8 cellular contexts compared by ENCODE assay signal in the genomic region with DNA sequence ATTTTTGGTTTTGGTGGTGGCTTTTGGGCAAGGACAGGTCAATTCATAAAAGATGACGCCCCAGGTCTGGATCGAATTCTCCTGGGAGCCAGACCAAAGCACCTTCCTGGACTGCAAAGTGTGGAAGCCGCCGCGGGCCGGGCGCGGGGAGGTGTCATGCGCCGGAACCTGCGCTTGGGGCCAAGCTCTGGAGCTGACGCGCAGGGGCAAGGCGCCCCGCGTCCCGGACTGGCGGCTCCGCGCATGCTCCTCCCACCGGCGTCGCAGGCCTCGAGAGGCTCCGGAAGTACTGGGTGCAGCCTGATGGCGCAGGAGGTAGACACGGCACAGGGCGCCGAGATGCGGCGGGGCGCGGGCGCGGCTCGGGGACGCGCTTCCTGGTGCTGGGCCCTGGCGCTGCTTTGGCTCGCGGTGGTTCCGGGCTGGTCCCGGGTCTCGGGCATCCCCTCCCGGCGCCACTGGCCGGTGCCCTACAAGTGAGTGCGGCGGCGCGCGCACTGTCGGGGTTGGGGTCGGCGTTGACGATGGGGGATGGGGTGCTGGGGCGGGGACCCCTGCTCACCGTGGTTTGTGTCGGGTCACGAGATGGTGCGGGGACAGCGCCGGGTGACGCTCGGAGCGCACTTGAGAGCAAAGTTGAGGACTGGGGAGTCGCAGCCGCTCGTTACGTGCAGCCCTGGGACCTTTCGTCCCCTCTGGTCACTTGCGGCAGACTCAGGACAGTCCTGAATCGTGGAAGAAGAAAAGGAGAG. TPM values are rescaled to one million over a fixed set of nuclear protein-coding genes. Genes with fewer than 3 reads are reported as not detected.
DNase-seq lines count a peak whose midpoint lies in the region; ATAC-seq lines count a peak whose summit lies in the region.

A gene (plus strand): TSS at position 286 of the 752 bp plus-strand sequence. CDS start 18 bp downstream, at position 304.

- ATAC-seq in GM19324 (IDR thresholded peaks at IDR 0.05; ENCODE audit: low FRiP score, unreplicated experiment) (peak; percentile 97), HG03460 (IDR thresholded peaks at IDR 0.05; ENCODE audit: unreplicated experiment) (peak; percentile 96), left lobe of liver (peak; percentile 96)

- peak; percentile 51 to 94 (median 89) for DNase-seq in C1 segment of cervical spinal cord (lab: John Stamatoyannopoulos, UW)
- peak; percentile 95 for DNase-seq in NCI-H526 treated with DMSO at 0.1 percent for 48 hours (lab: John Stamatoyannopoulos, UW)
- peak; percentile 78 to 92 for DNase-seq in activated CD4-positive, alpha-beta T cell treated with anti-CD3 and anti-CD28 coated beads, Interleukin-2, amount 50 U/mL, for 24 hours (ENCODE audit: low read depth in 1 of 2, low spot score in 1 of 2)
- peak; percentile 86 for DNase-seq in dedifferentiated amniotic fluid mesenchymal stem cell (ENCODE audit: extremely low spot score)
- peak; percentile 97 for DNase-seq in left lobe of liver (ENCODE audit: low spot score)
- peak; percentile 93 for DNase-seq in stimulated activated CD4-positive, alpha-beta T cell treated with anti-CD3 and anti-CD28 coated beads, Interleukin-2, amount 100 ng/mL, for 24 hours

RNA-seq across cellular contexts. Expression of the gene that starts here (rescaled TPM):
- total RNA-seq in left lobe of liver: 24.2 TPM

Comparison
In these comparisons a context has a peak if more than half of its experiments do, and no peak if none do; other contexts are left out.
1. Peak in every context shown above with its lines: DNase-seq and ATAC-seq.